Comparison of ENCODE assay signal across 29 cellular contexts in the genomic region with DNA sequence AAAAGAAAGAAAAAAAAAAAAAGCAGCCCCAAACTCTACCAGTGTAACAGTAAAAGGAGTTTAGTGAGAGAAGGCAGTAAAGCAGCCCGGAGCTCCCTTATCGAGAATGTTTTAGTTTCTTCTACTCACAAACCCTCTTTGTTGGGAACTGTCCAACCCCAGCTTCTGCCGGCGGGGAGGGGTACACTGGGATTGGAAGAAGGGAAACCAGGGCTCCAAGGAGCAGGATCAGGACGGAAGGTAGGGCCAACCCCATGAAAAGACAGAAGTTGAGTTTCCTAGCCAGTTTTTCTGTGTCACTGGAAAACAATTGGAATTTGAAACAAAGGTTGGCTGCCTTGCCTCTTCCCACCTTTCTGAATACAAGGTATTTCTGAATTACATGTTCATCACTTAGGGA.
DNase-seq lines count a peak whose midpoint lies in the region; TF ChIP-seq lines count a peak whose summit lies in the region.
"Had no signal": no experiment of that assay in that cellular context is flagged by ENCODE, and none has a peak within 500 bp of the region (broad histone marks: within the 10 kb centered on the region; RNA-seq: fewer than 3 reads in every experiment).

No MANE protein-coding gene starts in this region.

- H4K5ac ChIP-seq in H9 (ENCODE audit: insufficient read length, low read depth, low read length): no peak overlapping the region

- H2BK5ac ChIP-seq in H9 (ENCODE audit: insufficient read length, low read length): no peak overlapping the region

- no peak overlapping the region for H2BK120ac ChIP-seq in H9 (ENCODE audit: low read depth, low read length, poor library complexity, severe bottlenecking)

- H4K8ac ChIP-seq in H9 (replicated peaks; ENCODE audit: insufficient read length, low read depth, low read length): no peak overlapping the region

- H3K4me1 ChIP-seq in H9 (ENCODE audit: insufficient read depth, low read length): peaks cover 11% of the 10 kb centered on the region
- peaks cover 0 to 23% (median 18%) of the 10 kb centered on the region in 4 donors for H3K4me1 ChIP-seq in sigmoid colon
- H3K4me1 ChIP-seq: esophagus squamous epithelium, left lung, pancreas had no signal

- no peak overlapping the region for H4K91ac ChIP-seq in H9 (ENCODE audit: insufficient read length, low read depth, low read length)

- H3K4me1 Mint-ChIP-seq in H9 (peaks cover 67 to 72% of the 10 kb centered on the region in 2 experiments), endothelial cell (ENCODE audit: unreplicated experiment) (peaks cover 23% of the 10 kb centered on the region), HFFc6 (ENCODE audit: low read depth) (no peaks in the 10 kb centered on the region)
- H3K4me1 Mint-ChIP-seq: B cell had no signal

- TF ChIP-seq CTCF in H9 (conservative IDR thresholded peaks at IDR 0.05) (no peak), endothelial cell (IDR thresholded peaks at IDR 0.05; ENCODE audit: unreplicated experiment) (no peak), sigmoid colon (IDR thresholded peaks at IDR 0.05) (no peak), HFFc6 (IDR thresholded peaks at IDR 0.05) (no peak)

- no peak overlapping the region for H2AK5ac ChIP-seq in H9 (ENCODE audit: insufficient read length, low read length)

- no peak for TF ChIP-seq POLR2A in sigmoid colon (IDR thresholded peaks at IDR 0.05)

- no peak overlapping the region for H2BK20ac ChIP-seq in H9 (ENCODE audit: low read depth, low read length, poor library complexity, severe bottlenecking)

- H3K56ac ChIP-seq in H9 (ENCODE audit: insufficient read length, low read depth, low read length): no peak overlapping the region

- DNase-seq in H9 (peak; percentile 78), endothelial cell (ENCODE audit: low spot score) (peak; percentile 18), iPS-NIHi11 (ENCODE audit: low spot score) (peak; percentile 77), sigmoid colon (no peak), HFFc6 (no peak), G401 (ENCODE audit: low spot score) (no peak), DMS153 (lab: John Stamatoyannopoulos, UW) (no peak)
- no peak for DNase-seq in stimulated activated CD4-positive, alpha-beta T cell treated with anti-CD3 and anti-CD28 coated beads, Interleukin-2, amount 100 ng/mL, for 48 hours
- DNase-seq: activated CD4-positive, alpha-beta T cell treated with anti-CD3 and anti-CD28 coated beads for 4 hours; activated CD8-positive, alpha-beta memory T cell treated with anti-CD3 and anti-CD28 coated beads for 24 hours; activated gamma-delta T cell; activated T-cell treated with anti-CD3 and anti-CD28 coated beads, Interleukin-2, amount 50 U/mL, for 1 hour; DMS53; effector memory CD4-positive, alpha-beta T cell; esophagus squamous epithelium; immature natural killer cell; left lung; MG63; naive thymus-derived CD4-positive, alpha-beta T cell; NCI-H2081 treated with DMSO at 0.1 percent for 48 hours; pancreas; right cardiac atrium; SK-N-SH; T-helper 2 cell had no signal

- H3K27ac Mint-ChIP-seq in H9 (peak overlapping the region; percentile 94 to 100 (median 100)), endothelial cell (ENCODE audit: unreplicated experiment) (peak overlapping the region; percentile 78), HFFc6 (no peak overlapping the region)
- H3K27ac Mint-ChIP-seq: B cell; brain; naive thymus-derived CD4-positive, alpha-beta T cell; type B pancreatic cell had no signal

- no peak for TF ChIP-seq EP300 in sigmoid colon (IDR thresholded peaks at IDR 0.05)

- peak overlapping the region; percentile 99 for H3K27ac ChIP-seq in H9 (ENCODE audit: insufficient read length, low read depth, low read length)
- H3K27ac ChIP-seq in sigmoid colon: peak overlapping the region in 3 of 4 donors; percentile 64 to 72 (median 70)
- H3K27ac ChIP-seq: esophagus squamous epithelium, left lung, pancreas had no signal

- no peak overlapping the region for H3K23ac ChIP-seq in H9 (ENCODE audit: insufficient read length, low read depth, low read length)

- H3K4me2 ChIP-seq in H9 (ENCODE audit: insufficient read depth, insufficient read length, low read length): peak overlapping the region; percentile 57
- H3K4me2 ChIP-seq: SK-N-SH had no signal

- H3K36me3 ChIP-seq in sigmoid colon: peaks cover 0 to 7% (median 0%) of the 10 kb centered on the region in 4 donors
- H3K36me3 ChIP-seq: esophagus squamous epithelium, left lung, MG63, pancreas had no signal

- no peak overlapping the region for H3T11ph ChIP-seq in H9 (ENCODE audit: low read length)

- no peak overlapping the region for H3K18ac ChIP-seq in H9 (ENCODE audit: insufficient read length, low read depth, low read length)

- WGBS in H9 (ENCODE audit: extremely low coverage, insufficient read length, low lambda C conversion rate): no CpG with 5 or more reads among the region's 5 CpGs
- 68 to 83% methylated on average over 5 of the region's 5 CpGs for WGBS in sigmoid colon, 2 donors

- in situ Hi-C loops in G401 (cut with HindIII; ENCODE audit: low sequenced_read_pairs): no loop called here

- peak overlapping the region; percentile 10 for H3K9ac ChIP-seq in H9 (ENCODE audit: extremely low read depth, insufficient read length, low read length)
- H3K9ac ChIP-seq: SK-N-SH had no signal

- H3K9me3 Mint-ChIP-seq in H9 (no peaks in the 10 kb centered on the region; a peak in 1 of 5 replicates), endothelial cell (ENCODE audit: unreplicated experiment) (no peaks in the 10 kb centered on the region), HFFc6 (no peaks in the 10 kb centered on the region)
- H3K9me3 Mint-ChIP-seq: immature natural killer cell; naive thymus-derived CD4-positive, alpha-beta T cell; type B pancreatic cell had no signal

- H3K4me3 ChIP-seq in sigmoid colon: peak overlapping the region in 1 of 4 donors; percentile 19
- H3K4me3 ChIP-seq: esophagus squamous epithelium, GM12878, K562, left lung, MG63, pancreas had no signal

- no peaks in the 10 kb centered on the region for H3K79me1 ChIP-seq in H9 (ENCODE audit: insufficient read depth, low read depth, low read length, poor library complexity, severe bottlenecking)

- H2AFZ ChIP-seq in H9 (ENCODE audit: low read length): no peak overlapping the region

- intact Hi-C loops in sigmoid colon (cut with DNase I): loop anchor here (5.0 kb wide), 2 partner anchors 40 to 65 kb away; a partner anchor contains a TSS

- H2BK15ac ChIP-seq in H9 (ENCODE audit: low read depth, low read length): no peak overlapping the region

- H3K36me3 Mint-ChIP-seq in H9 (ENCODE audit: insufficient read depth in 1 of 3, low read depth in 3 of 3) (peaks cover 0 to 8% (median 0%) of the 10 kb centered on the region in 3 experiments; a peak in 5 of 7 replicates), endothelial cell (ENCODE audit: low read depth, unreplicated experiment) (no peaks in the 10 kb centered on the region), HFFc6 (ENCODE audit: low read depth) (no peaks in the 10 kb centered on the region; the same call in 1 of the 2 replicates)

- H3K9me3 ChIP-seq in H9 (ENCODE audit: control insufficient read depth, low read depth, low read length) (no peaks in the 10 kb centered on the region), sigmoid colon (no peaks in the 10 kb centered on the region)
- H3K9me3 ChIP-seq: esophagus squamous epithelium, left lung, MG63, pancreas, SK-N-SH had no signal

- H4K20me1 ChIP-seq in H9 (ENCODE audit: control insufficient read depth, insufficient read depth, insufficient read length): no peaks in the 10 kb centered on the region

- no peaks in the 10 kb centered on the region for H3K27me3 Mint-ChIP-seq in H9 (ENCODE audit: low read depth)
- no peaks in the 10 kb centered on the region for H3K27me3 Mint-ChIP-seq in endothelial cell (ENCODE audit: unreplicated experiment)
- H3K27me3 Mint-ChIP-seq in HFFc6 (ENCODE audit: insufficient read depth): no peaks in the 10 kb centered on the region
- H3K27me3 Mint-ChIP-seq: B cell; naive thymus-derived CD4-positive, alpha-beta T cell had no signal

- H2BK12ac ChIP-seq in H9 (ENCODE audit: insufficient read length, low read depth, low read length): no peak overlapping the region

- H3K14ac ChIP-seq in H9 (ENCODE audit: insufficient read depth, low read length): no peak overlapping the region

- H3K27me3 ChIP-seq in H9 (ENCODE audit: insufficient read depth, low read length) (no peaks in the 10 kb centered on the region), sigmoid colon (no peaks in the 10 kb centered on the region)
- H3K27me3 ChIP-seq: esophagus squamous epithelium, left lung, MG63, pancreas had no signal

- H3K79me2 ChIP-seq in H9 (ENCODE audit: insufficient read depth, low read length): no peaks in the 10 kb centered on the region; the same call in none of the 2 replicates

- H3K4ac ChIP-seq in H9 (ENCODE audit: low read depth, low read length): no peak overlapping the region

- H3K4me3 Mint-ChIP-seq in H9 (peak overlapping the region; percentile 57 to 77), endothelial cell (ENCODE audit: unreplicated experiment) (no peak overlapping the region), HFFc6 (no peak overlapping the region)
- H3K4me3 Mint-ChIP-seq: B cell; brain; immature natural killer cell; naive thymus-derived CD4-positive, alpha-beta T cell; type B pancreatic cell had no signal

- H3K23me2 ChIP-seq in H9 (ENCODE audit: insufficient read length, low read depth, low read length, poor library complexity, severe bottlenecking): peaks cover 6% of the 10 kb centered on the region

Comparison
In these comparisons a context has a peak if more than half of its experiments do, and no peak if none do; other contexts are left out.
1. DNase-seq: peak in H9 (single experiment), endothelial cell (single experiment) and iPS-NIHi11 (single experiment); none in sigmoid colon (single experiment), HFFc6 (single experiment), G401 (single experiment), DMS153 (single experiment) and stimulated activated CD4-positive, alpha-beta T cell treated with anti-CD3 and anti-CD28 coated beads, Interleukin-2, amount 100 ng/mL, for 48 hours (0 of 2).
2. H3K4me3 Mint-ChIP-seq: peak in H9 (2 of 2); none in endothelial cell (single experiment) and HFFc6 (single experiment).